In the genomic region with DNA sequence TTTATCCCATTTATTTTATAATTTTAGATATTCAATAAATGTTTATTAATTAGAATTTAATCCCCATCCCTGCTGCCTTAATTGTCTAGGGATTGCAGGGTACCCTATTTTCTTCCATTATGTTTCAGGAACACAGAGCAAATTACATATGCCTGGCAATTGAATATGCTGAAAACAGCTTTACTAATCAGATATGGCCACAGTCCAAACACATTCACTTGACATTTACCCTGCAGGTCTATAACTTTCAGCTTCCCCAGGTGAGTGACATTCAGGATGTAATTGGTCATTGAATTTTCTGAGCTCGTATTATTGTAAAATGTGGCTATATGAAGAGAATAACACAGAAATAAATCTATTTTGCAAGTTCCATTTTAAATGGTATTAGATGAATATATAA, we compare ENCODE assay signal across 23 cellular contexts.
"Had no signal": no experiment of that assay in that cellular context is flagged by ENCODE, and none has a peak within 500 bp of the region (broad histone marks: within the 10 kb centered on the region; RNA-seq: fewer than 3 reads in every experiment).

No MANE protein-coding gene starts in this region.

- H3K27ac Mint-ChIP-seq: activated CD4-positive, alpha-beta T cell treated with anti-CD3 and anti-CD28 coated beads, Interleukin-2, amount 10 ng/mL, durations not matched to agents 7 days and 5 days; activated CD8-positive, alpha-beta T cell treated with anti-CD3 and anti-CD28 coated beads, Interleukin-2, amount 10 ng/mL, durations not matched to agents 7 days and 5 days; activated naive CD4-positive, alpha-beta T cell treated with anti-CD3 and anti-CD28 coated beads, Interleukin-2, amount 50 U/mL, for 24 hours; nephron; type B pancreatic cell had no signal

- H3K36me3 Mint-ChIP-seq: activated naive CD4-positive, alpha-beta T cell treated with anti-CD3 and anti-CD28 coated beads, Interleukin-2, amount 50 U/mL, for 24 hours; type B pancreatic cell had no signal

- H3K27me3 ChIP-seq: body of pancreas, cardiac muscle cell, gastroesophageal sphincter, pancreas, right atrium auricular region, spleen, vagina had no signal

- H3K4me3 ChIP-seq: body of pancreas, cardiac muscle cell, gastroesophageal sphincter, pancreas, psoas muscle, right atrium auricular region, spleen, thoracic aorta, vagina had no signal

- H3K9me3 Mint-ChIP-seq: activated CD4-positive, alpha-beta T cell treated with anti-CD3 and anti-CD28 coated beads, Interleukin-2, amount 10 ng/mL, durations not matched to agents 7 days and 5 days; nephron; type B pancreatic cell had no signal

- H3K9me3 ChIP-seq: body of pancreas, gastroesophageal sphincter, pancreas, psoas muscle, right atrium auricular region, spleen, thoracic aorta, vagina had no signal

- H3K4me3 Mint-ChIP-seq: activated CD4-positive, alpha-beta T cell treated with anti-CD3 and anti-CD28 coated beads, Interleukin-2, amount 10 ng/mL, durations not matched to agents 7 days and 5 days; activated CD8-positive, alpha-beta T cell treated with anti-CD3 and anti-CD28 coated beads, Interleukin-2, amount 10 ng/mL, durations not matched to agents 7 days and 5 days; activated naive CD4-positive, alpha-beta T cell treated with anti-CD3 and anti-CD28 coated beads, Interleukin-2, amount 50 U/mL, for 24 hours; nephron; type B pancreatic cell had no signal

- H3K27ac ChIP-seq: body of pancreas, cardiac muscle cell, epithelial cell of prostate, gastroesophageal sphincter, pancreas, psoas muscle, right atrium auricular region, spleen, thoracic aorta, vagina, WERI-Rb-1 had no signal

- ATAC-seq: activated CD8-positive, alpha-beta T cell treated with anti-CD3 and anti-CD28 coated beads, Interleukin-2, amount 10 ng/mL, durations not matched to agents 7 days and 5 days; body of pancreas; gastroesophageal sphincter; pancreas; psoas muscle had no signal

- H3K36me3 ChIP-seq: cardiac muscle cell, gastroesophageal sphincter, pancreas, right atrium auricular region, spleen, thoracic aorta, vagina, WERI-Rb-1 had no signal

- H3K4me1 Mint-ChIP-seq: activated CD4-positive, alpha-beta T cell treated with anti-CD3 and anti-CD28 coated beads, Interleukin-2, amount 10 ng/mL, durations not matched to agents 7 days and 5 days; activated naive CD4-positive, alpha-beta T cell treated with anti-CD3 and anti-CD28 coated beads, Interleukin-2, amount 50 U/mL, for 24 hours; nephron had no signal

- H3K27me3 Mint-ChIP-seq: activated CD4-positive, alpha-beta T cell treated with anti-CD3 and anti-CD28 coated beads, Interleukin-2, amount 10 ng/mL, durations not matched to agents 7 days and 5 days; activated naive CD4-positive, alpha-beta T cell treated with anti-CD3 and anti-CD28 coated beads, Interleukin-2, amount 50 U/mL, for 24 hours; type B pancreatic cell had no signal

- DNase-seq: activated CD4-positive, alpha-beta T cell treated with anti-CD3 and anti-CD28 coated beads, Interleukin-2, amount 10 ng/mL, durations not matched to agents 7 days and 5 days; activated CD4-positive, CD25-positive, alpha-beta regulatory T cell treated with anti-CD3 and anti-CD28 coated beads, Interleukin-2, amount 50 U/mL, for 72 hours; activated CD8-positive, alpha-beta T cell treated with anti-CD3 and anti-CD28 coated beads, Interleukin-2, amount 10 ng/mL, durations not matched to agents 7 days and 5 days; activated gamma-delta T cell treated with Interleukin-2 at 50 U/mL for 16 hours; anterior cingulate cortex; body of pancreas; head of caudate nucleus; hypothalamus; pancreas; psoas muscle; spleen; stimulated activated CD4-positive, alpha-beta T cell treated with anti-CD3 and anti-CD28 coated beads, Interleukin-4, amount 100 ng/mL, for 1 hour; stimulated activated naive CD4-positive, alpha-beta T cell treated with Interleukin-2 at 50 U/mL for 16 hours; WERI-Rb-1 had no signal

- H3K4me1 ChIP-seq: body of pancreas, gastroesophageal sphincter, pancreas, psoas muscle, right atrium auricular region, spleen, vagina had no signal
